Comparison of ENCODE assay signal across 17 cellular contexts in the genomic region with DNA sequence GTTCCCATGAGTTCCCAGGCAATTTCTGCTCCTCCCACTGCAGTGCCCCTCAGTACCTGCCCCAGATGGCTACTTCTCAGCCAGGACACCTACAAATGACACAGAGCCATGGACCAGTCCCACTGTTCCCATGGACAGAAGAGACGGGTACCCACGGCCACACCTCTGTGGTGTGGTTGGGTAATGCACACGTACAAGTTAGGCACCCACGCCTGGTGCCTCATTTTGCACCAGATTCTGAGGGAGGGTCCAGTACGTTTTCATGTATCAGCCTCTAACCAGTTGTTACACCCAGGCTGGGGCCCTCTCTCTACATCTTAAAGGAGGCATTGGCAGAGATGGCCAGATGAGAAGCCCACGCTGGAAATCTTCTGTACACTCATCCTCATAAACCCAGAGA.
"Had no signal": no experiment of that assay in that cellular context is flagged by ENCODE, and none has a peak within 500 bp of the region (broad histone marks: within the 10 kb centered on the region; RNA-seq: fewer than 3 reads in every experiment).

No MANE protein-coding gene starts in this region.

- H3K4me3 Mint-ChIP-seq: activated naive CD8-positive, alpha-beta T cell; effector memory CD8-positive, alpha-beta T cell; memory B cell had no signal

- H3K9me3 Mint-ChIP-seq: effector memory CD8-positive, alpha-beta T cell; memory B cell had no signal

- H3K4me1 ChIP-seq: adrenal gland, esophagus squamous epithelium, gastrocnemius medialis had no signal

- H3K27me3 ChIP-seq: ascending aorta, gastrocnemius medialis, tibial artery had no signal

- H3K27ac Mint-ChIP-seq: activated naive CD8-positive, alpha-beta T cell; effector memory CD8-positive, alpha-beta T cell; memory B cell had no signal

- H3K9me3 ChIP-seq: adrenal gland, ascending aorta, esophagus squamous epithelium, gastrocnemius medialis, tibial artery had no signal

- ATAC-seq: effector memory CD8-positive, alpha-beta T cell; gastrocnemius medialis had no signal

- DNase-seq: activated CD4-positive, alpha-beta T cell treated with anti-CD3 and anti-CD28 coated beads for 1 hour; activated naive CD4-positive, alpha-beta T cell; activated T-cell treated with anti-CD3 and anti-CD28 coated beads, Interleukin-2, amount 50 U/mL, for 1 hour; central memory CD4-positive, alpha-beta T cell; effector memory CD8-positive, alpha-beta T cell; esophagus squamous epithelium; gastrocnemius medialis; hippocampal formation; nucleus accumbens; stimulated activated CD4-positive, alpha-beta T cell treated with anti-CD3 and anti-CD28 coated beads, Interleukin-4, amount 100 ng/mL, for 1 hour; stimulated activated naive CD4-positive, alpha-beta T cell; T-helper 9 cell had no signal

- H3K4me1 Mint-ChIP-seq: memory B cell had no signal

- H3K36me3 Mint-ChIP-seq: activated naive CD8-positive, alpha-beta T cell; memory B cell had no signal

- H3K36me3 ChIP-seq: adrenal gland, ascending aorta, esophagus squamous epithelium, gastrocnemius medialis, tibial artery had no signal

- H3K4me3 ChIP-seq: adrenal gland, ascending aorta, esophagus squamous epithelium, gastrocnemius medialis, tibial artery had no signal

- H3K27ac ChIP-seq: adrenal gland, ascending aorta, esophagus squamous epithelium, gastrocnemius medialis, tibial artery had no signal
